ENCODE assay signal across 16 cellular contexts in the genomic region with DNA sequence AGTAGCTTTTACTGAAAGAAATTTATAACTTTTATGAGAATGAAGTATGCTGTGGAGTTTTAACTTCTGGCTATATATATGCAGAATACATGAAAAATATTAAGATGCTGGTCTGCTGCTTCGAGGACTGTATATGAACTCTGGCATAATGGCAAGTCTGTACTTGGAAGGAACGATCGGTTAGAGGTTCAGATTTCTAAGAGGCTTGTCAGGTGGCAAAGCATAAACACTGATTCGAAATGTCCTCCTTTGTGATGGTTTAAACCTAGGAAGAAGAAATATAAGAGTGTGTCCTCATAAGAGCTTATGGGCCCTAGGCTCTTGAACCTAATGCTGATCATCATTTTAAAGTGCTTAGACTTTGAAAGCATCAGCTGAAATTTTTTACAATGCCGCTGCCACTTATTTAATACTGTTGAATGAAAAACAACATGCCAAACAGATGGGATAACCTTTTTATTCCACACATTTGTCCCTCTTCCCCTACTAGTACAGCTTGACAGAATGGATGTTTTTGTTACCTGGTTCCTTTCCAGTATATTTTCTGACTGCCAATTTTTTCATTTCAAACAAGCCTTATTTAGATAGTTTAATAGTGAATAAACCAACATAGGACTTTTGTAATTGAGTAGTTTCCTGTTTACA. TPM values are rescaled to one million over a fixed set of nuclear protein-coding genes. Genes with fewer than 3 reads are reported as not detected.
DNase-seq lines count a peak whose midpoint lies in the region; ATAC-seq and TF ChIP-seq lines count a peak whose summit lies in the region.
"Had no signal": no experiment of that assay in that cellular context is flagged by ENCODE, and none has a peak within 500 bp of the region (broad histone marks: within the 10 kb centered on the region; RNA-seq: fewer than 3 reads in every experiment).

No MANE protein-coding gene starts in this region.

- H3K4me3 ChIP-seq in right cardiac atrium (ENCODE audit: low read length) (peak overlapping the region; percentile 60), epithelial cell of esophagus (ENCODE audit: low read length) (no peak overlapping the region)
- H3K4me3 ChIP-seq: mucosa of descending colon, SJCRH30 had no signal

- intact Hi-C loops in right cardiac atrium (cut with DNase I): loop anchor here in 2 of 4 donors (10.0 kb wide), 3 partner anchors 89 to 249 kb away; no protein-coding TSS in a partner anchor
- intact Hi-C loops in left cardiac atrium (cut with DNase I): loop anchor here (10.0 kb wide), 2 partner anchors 149 to 249 kb away; no protein-coding TSS in a partner anchor
- intact Hi-C loops in activated CD4-positive, alpha-beta memory T cell treated with anti-CD3 and anti-CD28 coated beads for 36 hours (cut with micrococcal nuclease): no loop called here
- intact Hi-C loops in activated T-helper 1 cell treated with anti-CD3 and anti-CD28 coated beads, Interleukin-12 subunit alpha, Interleukin-12 subunit beta, Interleukin-2, Interleukin-4 antibody, amounts not matched to agents 30 ng/mL and 10 ng/mL and 1 ng/mL, durations not matched to agents 14 hours and 24 hours and 36 hours (cut with micrococcal nuclease): no loop called here

- peaks cover 3% of the 10 kb centered on the region for H3K4me1 ChIP-seq in right cardiac atrium (ENCODE audit: control insufficient read depth, insufficient read depth, low read length)

- H3K27me3 ChIP-seq in right cardiac atrium (ENCODE audit: control insufficient read depth, insufficient read depth): no peaks in the 10 kb centered on the region
- H3K27me3 ChIP-seq: brain microvascular endothelial cell, SJCRH30 had no signal

- CTCF ChIA-PET in activated CD4-positive, alpha-beta memory T cell treated with anti-CD3 and anti-CD28 coated beads for 36 hours (lab: Charles Lee): interaction anchor here (2.4 kb wide), 1 partner anchor 11 kb away, joined by 8 read pairs; no protein-coding TSS in a partner anchor

- no peaks in the 10 kb centered on the region for H3K9me3 Mint-ChIP-seq in progenitor cell of endocrine pancreas (ENCODE audit: low read depth)
- no peaks in the 10 kb centered on the region for H3K9me3 Mint-ChIP-seq in activated CD4-positive, alpha-beta memory T cell treated with anti-CD3 and anti-CD28 coated beads for 36 hours
- no peaks in the 10 kb centered on the region for H3K9me3 Mint-ChIP-seq in activated T-helper 1 cell treated with anti-CD3 and anti-CD28 coated beads, Interleukin-12 subunit alpha, Interleukin-12 subunit beta, Interleukin-2, Interleukin-4 antibody, amounts not matched to agents 30 ng/mL and 10 ng/mL and 1 ng/mL, durations not matched to agents 14 hours and 24 hours and 36 hours
- H3K9me3 Mint-ChIP-seq: activated CD4-positive, alpha-beta memory T cell treated with anti-CD3 and anti-CD28 coated beads, Interleukin-2, amount 10 ng/mL, durations not matched to agents 7 days and 5 days had no signal

- peaks cover 37% of the 10 kb centered on the region for H3K4me1 Mint-ChIP-seq in progenitor cell of endocrine pancreas (ENCODE audit: low read depth)
- peaks cover 4% of the 10 kb centered on the region for H3K4me1 Mint-ChIP-seq in activated CD4-positive, alpha-beta memory T cell treated with anti-CD3 and anti-CD28 coated beads for 36 hours (ENCODE audit: low read depth)
- H3K4me1 Mint-ChIP-seq in activated T-helper 1 cell treated with anti-CD3 and anti-CD28 coated beads, Interleukin-12 subunit alpha, Interleukin-12 subunit beta, Interleukin-2, Interleukin-4 antibody, amounts not matched to agents 30 ng/mL and 10 ng/mL and 1 ng/mL, durations not matched to agents 14 hours and 24 hours and 36 hours (ENCODE audit: low read depth): peaks cover 34% of the 10 kb centered on the region

- no peaks in the 10 kb centered on the region for H3K27me3 Mint-ChIP-seq in progenitor cell of endocrine pancreas
- H3K27me3 Mint-ChIP-seq in activated CD4-positive, alpha-beta memory T cell treated with anti-CD3 and anti-CD28 coated beads for 36 hours: peaks cover 7% of the 10 kb centered on the region
- H3K27me3 Mint-ChIP-seq in activated T-helper 1 cell treated with anti-CD3 and anti-CD28 coated beads, Interleukin-12 subunit alpha, Interleukin-12 subunit beta, Interleukin-2, Interleukin-4 antibody, amounts not matched to agents 30 ng/mL and 10 ng/mL and 1 ng/mL, durations not matched to agents 14 hours and 24 hours and 36 hours (ENCODE audit: insufficient read depth): no peaks in the 10 kb centered on the region

- no peak overlapping the region for H3K27ac ChIP-seq in right cardiac atrium (ENCODE audit: low read length)
- H3K27ac ChIP-seq: brain microvascular endothelial cell, SJCRH30 had no signal

- H3K36me3 Mint-ChIP-seq in progenitor cell of endocrine pancreas (ENCODE audit: insufficient read depth): peaks cover 17% of the 10 kb centered on the region
- H3K36me3 Mint-ChIP-seq in activated CD4-positive, alpha-beta memory T cell treated with anti-CD3 and anti-CD28 coated beads for 36 hours: peaks cover 22% of the 10 kb centered on the region
- peaks cover 49% of the 10 kb centered on the region for H3K36me3 Mint-ChIP-seq in activated T-helper 1 cell treated with anti-CD3 and anti-CD28 coated beads, Interleukin-12 subunit alpha, Interleukin-12 subunit beta, Interleukin-2, Interleukin-4 antibody, amounts not matched to agents 30 ng/mL and 10 ng/mL and 1 ng/mL, durations not matched to agents 14 hours and 24 hours and 36 hours (ENCODE audit: low read depth)

- ATAC-seq in right cardiac atrium (no peak), left cardiac atrium (no peak), HG03521 (IDR thresholded peaks at IDR 0.05; ENCODE audit: unreplicated experiment) (no peak)
- ATAC-seq: mucosa of descending colon had no signal

- POLR2A ChIA-PET in activated CD4-positive, alpha-beta memory T cell treated with anti-CD3 and anti-CD28 coated beads for 36 hours (lab: Charles Lee): no interaction called here

- DNase-seq in right cardiac atrium: no peak
- no peak for DNase-seq in left cardiac atrium
- peak; percentile 9 for DNase-seq in epithelial cell of esophagus (ENCODE audit: low read depth)
- DNase-seq in progenitor cell of endocrine pancreas (ENCODE audit: low spot score, unreplicated experiment): no peak
- no peak for DNase-seq in activated CD4-positive, alpha-beta memory T cell treated with anti-CD3 and anti-CD28 coated beads for 36 hours
- no peak for DNase-seq in activated T-helper 1 cell treated with anti-CD3 and anti-CD28 coated beads, Interleukin-12 subunit alpha, Interleukin-12 subunit beta, Interleukin-2, Interleukin-4 antibody, amounts not matched to agents 30 ng/mL and 10 ng/mL and 1 ng/mL, durations not matched to agents 14 hours and 24 hours and 36 hours (ENCODE audit: low spot score)
- no peak for DNase-seq in GM10266 (ENCODE audit: extremely low spot score)
- DNase-seq: activated CD4-positive, alpha-beta memory T cell treated with anti-CD3 and anti-CD28 coated beads, Interleukin-2, amount 10 ng/mL, durations not matched to agents 7 days and 5 days; brain microvascular endothelial cell; Caco-2; effector CD8-positive, alpha-beta T cell; GDM1; mucosa of descending colon; NK-92 treated with Interleukin-12 subunit alpha and Interleukin-12 subunit beta, amount 100 ng/mL, for 24 hours had no signal

- no peaks in the 10 kb centered on the region for H3K9me3 ChIP-seq in right cardiac atrium (ENCODE audit: control insufficient read depth, low read length)
- H3K9me3 ChIP-seq: Caco-2, mucosa of descending colon had no signal

- H3K4me3 Mint-ChIP-seq in progenitor cell of endocrine pancreas (ENCODE audit: low read depth): no peak overlapping the region
- no peak overlapping the region for H3K4me3 Mint-ChIP-seq in activated CD4-positive, alpha-beta memory T cell treated with anti-CD3 and anti-CD28 coated beads for 36 hours
- no peak overlapping the region for H3K4me3 Mint-ChIP-seq in activated T-helper 1 cell treated with anti-CD3 and anti-CD28 coated beads, Interleukin-12 subunit alpha, Interleukin-12 subunit beta, Interleukin-2, Interleukin-4 antibody, amounts not matched to agents 30 ng/mL and 10 ng/mL and 1 ng/mL, durations not matched to agents 14 hours and 24 hours and 36 hours
- H3K4me3 Mint-ChIP-seq: activated CD4-positive, alpha-beta memory T cell treated with anti-CD3 and anti-CD28 coated beads, Interleukin-2, amount 10 ng/mL, durations not matched to agents 7 days and 5 days had no signal

- TF ChIP-seq CTCF in epithelial cell of esophagus (IDR thresholded peaks at IDR 0.05; ENCODE audit: insufficient read depth, low read depth, low read length, missing control alignments) (no peak), progenitor cell of endocrine pancreas (IDR thresholded peaks at IDR 0.05; ENCODE audit: unreplicated experiment) (no peak), GM10266 (IDR thresholded peaks at IDR 0.05; ENCODE audit: control insufficient read depth, insufficient read depth, low read depth, missing control alignments) (no peak)

- WGBS in right cardiac atrium: 46% methylated on average over 5 of the region's 5 CpGs

- peak overlapping the region; percentile 14 for H3K27ac Mint-ChIP-seq in progenitor cell of endocrine pancreas
- no peak overlapping the region for H3K27ac Mint-ChIP-seq in activated CD4-positive, alpha-beta memory T cell treated with anti-CD3 and anti-CD28 coated beads for 36 hours
- H3K27ac Mint-ChIP-seq in activated T-helper 1 cell treated with anti-CD3 and anti-CD28 coated beads, Interleukin-12 subunit alpha, Interleukin-12 subunit beta, Interleukin-2, Interleukin-4 antibody, amounts not matched to agents 30 ng/mL and 10 ng/mL and 1 ng/mL, durations not matched to agents 14 hours and 24 hours and 36 hours: no peak overlapping the region
- H3K27ac Mint-ChIP-seq: activated CD4-positive, alpha-beta memory T cell treated with anti-CD3 and anti-CD28 coated beads, Interleukin-2, amount 10 ng/mL, durations not matched to agents 7 days and 5 days had no signal

RNA-seq across cellular contexts. Expression of gene SPRY1, which starts 8.7 kb away (rescaled TPM):
- total RNA-seq in right cardiac atrium (10 to 100 TPM; 26.3 to 60.4 (median 50.0) TPM), left cardiac atrium (10 to 100 TPM; 59.6 to 89.9 TPM), progenitor cell of endocrine pancreas (52.0 and 54.1 TPM in 2 replicates)
- polyA plus RNA-seq in right cardiac atrium: 21.3 TPM
- 10 to 100 TPM; 11.1 to 14.0 TPM for total RNA-seq in activated CD4-positive, alpha-beta memory T cell treated with anti-CD3 and anti-CD28 coated beads for 36 hours
- total RNA-seq in activated T-helper 1 cell treated with anti-CD3 and anti-CD28 coated beads, Interleukin-12 subunit alpha, Interleukin-12 subunit beta, Interleukin-2, Interleukin-4 antibody, amounts not matched to agents 30 ng/mL and 10 ng/mL and 1 ng/mL, durations not matched to agents 14 hours and 24 hours and 36 hours: 47.6 and 49.0 TPM in 2 replicates

Comparison
In these comparisons a context has a peak if more than half of its experiments do, and no peak if none do; other contexts are left out.
1. intact Hi-C loops: an anchor here in left cardiac atrium (10.0 kb wide); none called in activated CD4-positive, alpha-beta memory T cell treated with anti-CD3 and anti-CD28 coated beads for 36 hours and activated T-helper 1 cell treated with anti-CD3 and anti-CD28 coated beads, Interleukin-12 subunit alpha, Interleukin-12 subunit beta, Interleukin-2, Interleukin-4 antibody, amounts not matched to agents 30 ng/mL and 10 ng/mL and 1 ng/mL, durations not matched to agents 14 hours and 24 hours and 36 hours.